Comparison of ENCODE assay signal across 10 cellular contexts in genomic region chr22:19103881-19104821, GRCh38. TPM values are rescaled to one million over a fixed set of nuclear protein-coding genes. Genes with fewer than 3 reads are reported as not detected.
A peak's percentile ranks its signal among the peaks of the same experiment; 100 is the strongest.
DNase-seq lines count a peak whose midpoint lies in the region; ATAC-seq and TF ChIP-seq lines count a peak whose summit lies in the region.
"Had no signal": no experiment of that assay in that cellular context is flagged by ENCODE, and none has a peak within 500 bp of the region (broad histone marks: within the 10 kb centered on the region; RNA-seq: fewer than 3 reads in every experiment).

No MANE protein-coding gene starts in this region.

- TF ChIP-seq POLR2A in lower leg skin (IDR thresholded peaks at IDR 0.05) = no peak

- no peak for TF ChIP-seq EP300 in neural cell (conservative IDR thresholded peaks at IDR 0.05; ENCODE audit: poor library complexity, severe bottlenecking)

- H3K79me2 ChIP-seq in GM23248 (ENCODE audit: insufficient read depth) = peaks cover 100% of the 10 kb centered on the region
- H3K79me2 ChIP-seq in neural cell (replicated peaks; ENCODE audit: insufficient read depth, low read length) = peaks cover 37% of the 10 kb centered on the region

- TF ChIP-seq CTCF in astrocyte of the spinal cord (IDR thresholded peaks at IDR 0.05; ENCODE audit: low read depth, low read length) = no peak
- TF ChIP-seq CTCF in neural cell (IDR thresholded peaks at IDR 0.05; ENCODE audit: poor library complexity, severe bottlenecking) = peak; percentile 35
- no peak for TF ChIP-seq CTCF in lower leg skin (IDR thresholded peaks at IDR 0.05)
- no peak for TF ChIP-seq CTCF in mucosa of descending colon (IDR thresholded peaks at IDR 0.05)

- H3F3A ChIP-seq in GM23248 (ENCODE audit: insufficient read depth) (peaks cover 6% of the 10 kb centered on the region), neural cell (ENCODE audit: insufficient read depth, low read length, poor library complexity, severe bottlenecking) (no peaks in the 10 kb centered on the region)

- intact Hi-C loops in lower leg skin (cut with DNase I; ENCODE audit: low total_unique reads) (no loop called here), mucosa of descending colon (cut with DNase I, micrococcal nuclease) (no loop called here)

- H3K27ac ChIP-seq in GM23248 (no peak overlapping the region), neural cell (ENCODE audit: low read length) (peak overlapping the region; percentile 81)

- H2AFZ ChIP-seq in GM23248 (no peak overlapping the region), neural cell (ENCODE audit: low read depth, low read length) (peak overlapping the region; percentile 24)

- peaks cover 18% of the 10 kb centered on the region for H4K20me1 ChIP-seq in GM23248 (ENCODE audit: insufficient read depth)
- H4K20me1 ChIP-seq in neural cell (ENCODE audit: insufficient read depth) = no peaks in the 10 kb centered on the region

- 36 to 44% methylated on average over 5 of the region's 5 CpGs for WGBS in GM23248 (ENCODE audit: low coverage in 1 of 2, low lambda C conversion rate in 2 of 2, missing lambda C conversion rate in 2 of 2), 2 experiments
- WGBS in lower leg skin, 2 donors = 50 to 56% methylated on average over 5 of the region's 5 CpGs

- H3K9ac ChIP-seq in GM23248 = no peak overlapping the region
- H3K9ac ChIP-seq in neural cell (ENCODE audit: low read length) = peak overlapping the region; percentile 49

- no peak for ATAC-seq in mucosa of descending colon

- H3K4me2 ChIP-seq in GM23248 (ENCODE audit: unreplicated experiment) (no peak overlapping the region), neural cell (ENCODE audit: low read length) (no peak overlapping the region)

- H3K4me1 ChIP-seq in GM23248 (ENCODE audit: insufficient read depth) (peaks cover 3% of the 10 kb centered on the region; the same call in 1 of the 2 replicates), mucosa of descending colon (ENCODE audit: low read depth) (peaks cover 5% of the 10 kb centered on the region)

- H3K9me2 ChIP-seq in GM23248 (ENCODE audit: insufficient read depth) (no peaks in the 10 kb centered on the region), neural cell (ENCODE audit: insufficient read depth, low read length) (no peaks in the 10 kb centered on the region)

- H3K4me3 ChIP-seq in GM23248 (no peak overlapping the region), astrocyte of the spinal cord (ENCODE audit: low read depth, low read length) (no peak overlapping the region), neural cell (ENCODE audit: low read length) (no peak overlapping the region), lower leg skin (ENCODE audit: low read depth, poor library complexity, severe bottlenecking) (no peak overlapping the region), mucosa of descending colon (no peak overlapping the region)

- H3K9me3 ChIP-seq in GM23248 (ENCODE audit: low read depth) (no peaks in the 10 kb centered on the region), neural cell (ENCODE audit: low read length) (no peaks in the 10 kb centered on the region), mucosa of descending colon (no peaks in the 10 kb centered on the region)

- H3K36me3 ChIP-seq in GM23248 (ENCODE audit: low read depth) = no peaks in the 10 kb centered on the region
- no peaks in the 10 kb centered on the region for H3K36me3 ChIP-seq in neural cell (ENCODE audit: insufficient read depth, low read length)
- H3K36me3 ChIP-seq in mucosa of descending colon (ENCODE audit: low read depth) = no peaks in the 10 kb centered on the region

- in situ Hi-C loops in GM23248 (cut with MboI) (no loop called here), astrocyte of the spinal cord (cut with HindIII; ENCODE audit: low sequenced_read_pairs) (no loop called here)

- TF ChIP-seq RAD21 in neural cell (conservative IDR thresholded peaks at IDR 0.05) = no peak

- DNase-seq in GM23248 (peak; percentile 26), astrocyte of the spinal cord (ENCODE audit: low read depth, low spot score) (peak; percentile 50), lower leg skin (ENCODE audit: low spot score in 2 of 2) (no peak), mucosa of descending colon (no peak), NOMO-1 (lab: John Stamatoyannopoulos, UW; ENCODE audit: unreplicated experiment in 2 of 2) (no peak)
- DNase-seq: activated naive CD4-positive, alpha-beta T cell treated with Interleukin-2 at 50 U/mL for 16 hours; GDM1; Kasumi-1; NK-92 treated with Interleukin-12 subunit alpha and Interleukin-12 subunit beta, amount 100 ng/mL, for 24 hours had no signal

- no peaks in the 10 kb centered on the region for H3K27me3 ChIP-seq in GM23248 (replicated peaks; ENCODE audit: insufficient read depth)
- no peaks in the 10 kb centered on the region for H3K27me3 ChIP-seq in neural cell (ENCODE audit: insufficient read depth, low read depth, low read length)

TF ChIP-seq in neural cell, 6 proteins besides CTCF, POLR2A, EP300 and RAD21:
- TF ChIP-seq REST (IDR thresholded peaks at IDR 0.05; ENCODE audit: borderline replicate concordance) (no peak), POLR2AphosphoS5 (IDR thresholded peaks at IDR 0.05) (peak; percentile 33), TAF1 (IDR thresholded peaks at IDR 0.05; ENCODE audit: low read depth) (no peak), MXI1 (conservative IDR thresholded peaks at IDR 0.05; ENCODE audit: poor library complexity, severe bottlenecking) (no peak)

RNA-seq across cellular contexts. Expression of gene DGCR2, which starts 18.1 kb away (rescaled TPM):
- 42.7 and 43.6 TPM in 2 replicates for total RNA-seq in GM23248 (2014; rRNA removed; shearing (Covaris generic))
- polyA plus RNA-seq in GM23248 (2016; fragmentation: Nextera tagmentation; extraction: Ambion mirVana) (25.6 and 27.1 TPM in 2 replicates), neural cell (67.1 and 67.7 TPM in 2 replicates)
- 86.9 and 111 TPM in 2 replicates for polyA minus RNA-seq in neural cell
- total RNA-seq in lower leg skin (100 to 1,000 TPM in 3 of 4 donors, 10 to 100 TPM in 1; 88.7 to 142 (median 141) TPM), mucosa of descending colon (100 to 1,000 TPM in 1 of 3 donors, 10 to 100 TPM in 2; 68.4 to 100 (median 79.8) TPM)

RNA-seq across cellular contexts. Expression of gene TSSK2, which starts 27.0 kb away (rescaled TPM):
- not detected in 2 replicates for total RNA-seq in GM23248 (2014; rRNA removed; shearing (Covaris generic))
- polyA plus RNA-seq in GM23248 (2016; fragmentation: Nextera tagmentation; extraction: Ambion mirVana) (not detected in 2 replicates), neural cell (0.26 TPM in 1 of 2 replicates, not detected in the other)
- 0.35 TPM in 1 of 2 replicates, not detected in the other for polyA minus RNA-seq in neural cell
- total RNA-seq in lower leg skin (not detected), mucosa of descending colon (not detected)

RNA-seq across cellular contexts. Expression of gene ESS2, which starts 40.3 kb away (rescaled TPM):
- total RNA-seq in GM23248 (2014; rRNA removed; shearing (Covaris generic)) = 18.6 and 23.0 TPM in 2 replicates
- polyA plus RNA-seq in GM23248 (2016; fragmentation: Nextera tagmentation; extraction: Ambion mirVana) = 12.3 and 12.6 TPM in 2 replicates
- 27.6 and 28.0 TPM in 2 replicates for polyA plus RNA-seq in neural cell
- polyA minus RNA-seq in neural cell = 21.8 and 28.5 TPM in 2 replicates
- total RNA-seq in lower leg skin = 10 to 100 TPM; 23.1 to 36.0 (median 25.9) TPM
- total RNA-seq in mucosa of descending colon = 10 to 100 TPM; 10.2 to 18.1 (median 11.0) TPM

RNA-seq across cellular contexts. Expression of gene GSC2, which starts 45.9 kb away (rescaled TPM):
- total RNA-seq in GM23248 (2014; rRNA removed; shearing (Covaris generic)) = not detected in 2 replicates
- polyA plus RNA-seq in GM23248 (2016; fragmentation: Nextera tagmentation; extraction: Ambion mirVana) = not detected in 2 replicates
- polyA plus RNA-seq in neural cell = not detected in 2 replicates
- polyA minus RNA-seq in neural cell = not detected in 2 replicates
- 1 to 10 TPM in 1 of 4 donors, under 1 TPM in 1, not detected in 2; 0.42 to 2.6 TPM for total RNA-seq in lower leg skin
- not detected for total RNA-seq in mucosa of descending colon

Comparison
In these comparisons a context has a peak if more than half of its experiments do, and no peak if none do; other contexts are left out.
1. DNase-seq: peak in GM23248 (single experiment) and astrocyte of the spinal cord (single experiment); none in lower leg skin (0 of 2), mucosa of descending colon (0 of 3) and NOMO-1 (0 of 2).